In the genomic region with DNA sequence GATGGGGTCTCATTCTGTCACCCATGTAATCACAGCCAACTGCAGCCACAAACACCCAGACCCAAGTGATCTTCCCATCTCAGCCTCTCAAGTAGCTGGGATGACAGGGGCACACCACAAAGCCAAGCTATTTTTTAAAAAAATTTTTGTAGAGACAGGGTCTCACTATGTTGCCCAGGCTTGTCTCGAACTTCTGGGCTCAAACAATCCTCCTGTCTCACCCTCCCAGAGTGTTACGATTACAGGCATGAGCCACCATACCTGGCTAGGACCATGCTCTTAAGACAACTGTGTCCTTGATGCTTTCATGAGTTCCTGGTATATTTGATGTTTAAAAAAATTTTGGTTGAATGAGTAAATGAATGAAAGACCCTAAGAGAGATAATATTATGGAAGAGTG, we compare ENCODE assay signal across 10 cellular contexts. TPM values are rescaled to one million over a fixed set of nuclear protein-coding genes. Genes with fewer than 3 reads are reported as not detected.
"Had no signal": no experiment of that assay in that cellular context is flagged by ENCODE, and none has a peak within 500 bp of the region (broad histone marks: within the 10 kb centered on the region; RNA-seq: fewer than 3 reads in every experiment).

No MANE protein-coding gene starts in this region.

- H3K9me3 Mint-ChIP-seq: nephron progenitor cell; stimulated activated naive CD8-positive, alpha-beta T cell treated with anti-CD3 and anti-CD28 coated beads, Interleukin-15, amount 100 ng/mL, for 72 hours had no signal

- H3K4me3 Mint-ChIP-seq: nephron progenitor cell; stimulated activated naive CD8-positive, alpha-beta T cell treated with anti-CD3 and anti-CD28 coated beads, Interleukin-15, amount 100 ng/mL, for 72 hours had no signal

- H3K27me3 ChIP-seq: ascending aorta had no signal

- H3K4me3 ChIP-seq: ascending aorta had no signal

- H3K36me3 ChIP-seq: ascending aorta had no signal

- H3K27me3 Mint-ChIP-seq: stimulated activated naive CD8-positive, alpha-beta T cell treated with anti-CD3 and anti-CD28 coated beads, Interleukin-15, amount 100 ng/mL, for 72 hours had no signal

- H3K27ac Mint-ChIP-seq: nephron progenitor cell; stimulated activated naive CD8-positive, alpha-beta T cell treated with anti-CD3 and anti-CD28 coated beads, Interleukin-15, amount 100 ng/mL, for 72 hours had no signal

- H3K9me3 ChIP-seq: ascending aorta had no signal

- H3K4me1 Mint-ChIP-seq: nephron progenitor cell had no signal

- H3K4me1 ChIP-seq: ascending aorta had no signal

- H3K27ac ChIP-seq: ascending aorta had no signal

- ATAC-seq: stimulated activated naive CD8-positive, alpha-beta T cell treated with anti-CD3 and anti-CD28 coated beads, Interleukin-15, amount 100 ng/mL, for 72 hours had no signal

- DNase-seq: activated CD4-positive, alpha-beta T cell treated with anti-CD3 and anti-CD28 coated beads for 1 hour; activated CD4-positive, alpha-beta T cell treated with anti-CD3 and anti-CD28 coated beads, Interleukin-2, amount 50 U/mL, for 48 hours; activated naive CD4-positive, alpha-beta T cell; central memory CD4-positive, alpha-beta T cell; effector memory CD4-positive, alpha-beta T cell; nephron progenitor cell; stimulated activated CD4-positive, alpha-beta T cell treated with anti-CD3 and anti-CD28 coated beads, Interleukin-4, amount 100 ng/mL, for 4 hours; stimulated activated naive CD8-positive, alpha-beta T cell treated with anti-CD3 and anti-CD28 coated beads, Interleukin-15, amount 100 ng/mL, for 72 hours had no signal

RNA-seq across cellular contexts. Expression of a gene that starts 19.4 kb away (rescaled TPM):
- total RNA-seq: ascending aorta, osteocyte had no signal

RNA-seq across cellular contexts. Expression of a gene that starts 57.7 kb away (rescaled TPM):
- total RNA-seq: ascending aorta, osteocyte had no signal
